ENCODE assay signal across 16 cellular contexts in the genomic region with DNA sequence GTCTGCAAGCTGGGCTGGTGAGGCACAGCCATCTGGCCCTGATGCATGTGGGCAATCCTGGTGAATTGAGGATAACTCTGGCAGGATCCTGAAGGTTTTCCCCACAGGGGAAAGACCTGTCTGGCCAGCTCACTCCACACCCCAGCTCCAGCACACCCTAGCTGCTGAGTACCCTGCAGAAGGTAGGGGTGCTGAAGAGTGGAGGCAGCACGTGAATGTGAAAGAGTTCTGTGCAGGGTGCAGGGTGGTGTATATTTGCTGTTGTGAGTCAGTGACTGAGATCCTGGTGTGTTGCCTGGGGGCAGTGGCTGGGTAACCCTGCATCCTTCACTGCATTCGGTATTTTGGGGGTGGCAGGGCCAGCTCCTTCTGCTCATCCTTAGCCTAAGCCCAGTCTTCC. TPM values are rescaled to one million over a fixed set of nuclear protein-coding genes. Genes with fewer than 3 reads are reported as not detected.
A peak's percentile ranks its signal among the peaks of the same experiment; 100 is the strongest.
DNase-seq lines count a peak whose midpoint lies in the region; ATAC-seq, FAIRE-seq and TF ChIP-seq lines count a peak whose summit lies in the region.
"Had no signal": no experiment of that assay in that cellular context is flagged by ENCODE, and none has a peak within 500 bp of the region (broad histone marks: within the 10 kb centered on the region; RNA-seq: fewer than 3 reads in every experiment).

No MANE protein-coding gene starts in this region.

- no peaks in the 10 kb centered on the region for H4K20me1 ChIP-seq in osteoblast (ENCODE audit: insufficient read depth, low read length)

- H3K4me2 ChIP-seq in osteoblast (ENCODE audit: insufficient read depth, low read length), result no peak overlapping the region
- H3K4me2 ChIP-seq: GM23338 had no signal

- no peak overlapping the region for H3K27ac ChIP-seq in osteoblast (ENCODE audit: low read depth, low read length)
- H3K27ac ChIP-seq: SJCRH30 had no signal

- no peak overlapping the region for H2AFZ ChIP-seq in osteoblast (ENCODE audit: low read length)
- H2AFZ ChIP-seq: GM23338 had no signal

- H3K4me1 ChIP-seq in osteoblast (ENCODE audit: insufficient read depth, low read length), result no peaks in the 10 kb centered on the region
- H3K4me1 ChIP-seq: SJCRH30 had no signal

- no peak for FAIRE-seq in bronchial epithelial cell (lab: Jason Lieb, UNC)

- H3K79me2 ChIP-seq in osteoblast (ENCODE audit: insufficient read depth, low read length), result no peaks in the 10 kb centered on the region

- TF ChIP-seq CTCF in bronchial epithelial cell (IDR thresholded peaks at IDR 0.05; ENCODE audit: insufficient read depth, low read length, severe bottlenecking), result no peak
- TF ChIP-seq CTCF in osteoblast (IDR thresholded peaks at IDR 0.05; ENCODE audit: extremely low read depth, low read depth, low read length), result no peak

- no peaks in the 10 kb centered on the region for H3K9me3 ChIP-seq in osteoblast (ENCODE audit: low read depth, low read length)
- H3K9me3 ChIP-seq: SJCRH30 had no signal

- peak; percentile 61 for DNase-seq in ELR (ENCODE audit: low read depth)
- DNase-seq in NCI-H69 (lab: John Stamatoyannopoulos, UW), result peak; percentile 52
- peak; percentile 81 for DNase-seq in bronchial epithelial cell (ENCODE audit: low read depth)
- DNase-seq in osteoblast (ENCODE audit: insufficient read length, low spot score, missing footprints), result peak; percentile 52
- DNase-seq in DMS53 (lab: John Stamatoyannopoulos, UW), result no peak
- DNase-seq in stimulated activated CD4-positive, alpha-beta T cell treated with anti-CD3 and anti-CD28 coated beads, Interleukin-12 subunit alpha, Interleukin-12 subunit beta, amount 100 ng/mL, for 4 hours, result no peak
- DNase-seq: CD4-positive, alpha-beta memory T cell; KG1; MM.1S; NCI-H1105 treated with DMSO at 0.1 percent for 48 hours; NCI-H187; NCI-H2171; NCI-H82; SJCRH30 had no signal

- H3K36me3 ChIP-seq in bronchial epithelial cell (ENCODE audit: control insufficient read depth, insufficient read depth, low read length), result no peaks in the 10 kb centered on the region
- H3K36me3 ChIP-seq in osteoblast (ENCODE audit: insufficient read depth, low read length), result no peaks in the 10 kb centered on the region
- H3K36me3 ChIP-seq: SJCRH30 had no signal

- H3K27me3 ChIP-seq in bronchial epithelial cell (ENCODE audit: control insufficient read depth, insufficient read depth, low read length) (no peaks in the 10 kb centered on the region), osteoblast (ENCODE audit: insufficient read depth, low read length) (no peaks in the 10 kb centered on the region)
- H3K27me3 ChIP-seq: SJCRH30 had no signal

- ATAC-seq in HG02610 (IDR thresholded peaks at IDR 0.05; ENCODE audit: unreplicated experiment), result no peak
- ATAC-seq: GM23338 had no signal

- H3K4me3 ChIP-seq in bronchial epithelial cell (ENCODE audit: low read depth, low read length) (no peak overlapping the region), osteoblast (ENCODE audit: insufficient read depth, low read length) (no peak overlapping the region)
- H3K4me3 ChIP-seq: GM23338, SJCRH30 had no signal

RNA-seq across cellular contexts. Expression of gene DGAT2, which starts 22.4 kb away (rescaled TPM):
- total RNA-seq in bronchial epithelial cell (2.6 and 23.2 TPM in 2 replicates), osteoblast (2.9 and 3.6 TPM in 2 replicates)

RNA-seq across cellular contexts. Expression of gene UVRAG, which starts 24.0 kb away (rescaled TPM):
- total RNA-seq in bronchial epithelial cell (11.1 and 11.6 TPM in 2 replicates), osteoblast (28.2 and 30.4 TPM in 2 replicates)

Comparison
In these comparisons a context has a peak if more than half of its experiments do, and no peak if none do; other contexts are left out.
1. DNase-seq: peak in ELR (single experiment), NCI-H69 (single experiment), bronchial epithelial cell (single experiment) and osteoblast (single experiment); none in DMS53 (single experiment) and stimulated activated CD4-positive, alpha-beta T cell treated with anti-CD3 and anti-CD28 coated beads, Interleukin-12 subunit alpha, Interleukin-12 subunit beta, amount 100 ng/mL, for 4 hours (single experiment).